Comparison of ENCODE assay signal across 8 cellular contexts in genomic region chr2:201116115-201116958, GRCh38. TPM values are rescaled to one million over a fixed set of nuclear protein-coding genes. Genes with fewer than 3 reads are reported as not detected.
DNase-seq lines count a peak whose midpoint lies in the region; ATAC-seq lines count a peak whose summit lies in the region.

TSS of gene CFLAR (plus strand) at chr2:201116164. CDS start at chr2:201129866, 13,702 bp downstream.

- peak within 1 kb of the TSS; percentile 90 to 100 (median 99) for H3K27ac Mint-ChIP-seq in CD4-positive, CD25-positive, alpha-beta regulatory T cell

- peaks cover 0 to 41% (median 19%) of the 10 kb centered on the region in 4 donors for H3K4me1 Mint-ChIP-seq in CD4-positive, CD25-positive, alpha-beta regulatory T cell

- no peaks in the 10 kb centered on the region for H3K36me3 ChIP-seq in CD4-positive, CD25-positive, alpha-beta regulatory T cell (ENCODE audit: control insufficient read depth, insufficient read depth, low read length)
- no peaks in the 10 kb centered on the region for H3K36me3 ChIP-seq in mucosa of rectum (ENCODE audit: control insufficient read depth in 2 of 2, insufficient read depth in 2 of 2, low read length in 2 of 2)

- H3K9ac ChIP-seq in mucosa of rectum (ENCODE audit: low read depth in 1 of 2, low read length in 2 of 2): peak within 1 kb of the TSS; percentile 98 to 99

- peak within 1 kb of the TSS; percentile 93 for H3K27ac ChIP-seq in CD4-positive, CD25-positive, alpha-beta regulatory T cell (ENCODE audit: insufficient read depth, low read length, poor library complexity, severe bottlenecking)
- H3K27ac ChIP-seq in epithelial cell of prostate (peak within 1 kb of the TSS; percentile 99), mucosa of rectum (ENCODE audit: low read depth in 2 of 2, low read length in 2 of 2) (peak within 1 kb of the TSS; percentile 99)

- DNase-seq in CD4-positive, CD25-positive, alpha-beta regulatory T cell: peak; percentile 75 to 91 (median 77)
- DNase-seq in OCI-M1 (lab: John Stamatoyannopoulos, UW) (peak; percentile 87), activated T-cell treated with anti-CD3 and anti-CD28 coated beads for 4 hours (peak; percentile 62), epithelial cell of prostate (ENCODE audit: low read depth, low spot score) (no peak)
- peak; percentile 70 for DNase-seq in stimulated activated CD8-positive, alpha-beta memory T cell treated with anti-CD3 and anti-CD28 coated beads, Interleukin-7, amount 100 ng/mL, for 1 hour (ENCODE audit: low read depth in 2 of 2)

- H3K4me1 ChIP-seq in CD4-positive, CD25-positive, alpha-beta regulatory T cell (ENCODE audit: control insufficient read depth, insufficient read depth, low read length, poor library complexity, severe bottlenecking): peaks cover 58% of the 10 kb centered on the region
- H3K4me1 ChIP-seq in mucosa of rectum (ENCODE audit: control insufficient read depth in 2 of 2, insufficient read depth in 2 of 2, low read length in 2 of 2): peaks cover 11% of the 10 kb centered on the region in 2 donors

- H3K9me3 ChIP-seq in CD4-positive, CD25-positive, alpha-beta regulatory T cell (ENCODE audit: control insufficient read depth in 2 of 2, low read length in 2 of 2): no peaks in the 10 kb centered on the region
- no peaks in the 10 kb centered on the region for H3K9me3 ChIP-seq in mucosa of rectum (ENCODE audit: control insufficient read depth in 2 of 2, low read length in 2 of 2)

- peaks cover 5% of the 10 kb centered on the region for H3K27me3 Mint-ChIP-seq in CD4-positive, CD25-positive, alpha-beta regulatory T cell

- no peaks in the 10 kb centered on the region for H3K27me3 ChIP-seq in CD4-positive, CD25-positive, alpha-beta regulatory T cell (ENCODE audit: control insufficient read depth, insufficient read depth, low read length)
- H3K27me3 ChIP-seq in mucosa of rectum (ENCODE audit: control insufficient read depth in 2 of 2, insufficient read depth in 2 of 2, low read length in 2 of 2): no peaks in the 10 kb centered on the region

- H3K4me3 Mint-ChIP-seq in CD4-positive, CD25-positive, alpha-beta regulatory T cell: peak within 1 kb of the TSS; percentile 93 to 96 (median 94)

- peak; percentile 45 to 52 for ATAC-seq in CD4-positive, CD25-positive, alpha-beta regulatory T cell (ENCODE audit: low read depth in 2 of 2)
- ATAC-seq in GM19438 (IDR thresholded peaks at IDR 0.05; ENCODE audit: low read depth, unreplicated experiment): peak; percentile 41
- peak; percentile 27 for ATAC-seq in HG03571 (IDR thresholded peaks at IDR 0.05; ENCODE audit: unreplicated experiment)

- H3K9me3 Mint-ChIP-seq in CD4-positive, CD25-positive, alpha-beta regulatory T cell: no peaks in the 10 kb centered on the region

- H3K4me3 ChIP-seq in CD4-positive, CD25-positive, alpha-beta regulatory T cell (ENCODE audit: low read depth, low read length): peak within 1 kb of the TSS; percentile 100
- H3K4me3 ChIP-seq in mucosa of rectum (ENCODE audit: low read length in 2 of 2): peak within 1 kb of the TSS; percentile 94 to 96

- H3K36me3 Mint-ChIP-seq in CD4-positive, CD25-positive, alpha-beta regulatory T cell: peaks cover 12% of the 10 kb centered on the region

RNA-seq across cellular contexts. Expression of gene CFLAR, which starts in this region (rescaled TPM):
- 306 TPM for total RNA-seq in CD4-positive, CD25-positive, alpha-beta regulatory T cell
- polyA plus RNA-seq in CD4-positive, CD25-positive, alpha-beta regulatory T cell: 100 to 1,000 TPM; 118 to 159 (median 132) TPM
